In genomic region chr3:123953735-123954134, GRCh38 we compare ENCODE assay signal across 15 cellular contexts. TPM values are rescaled to one million over a fixed set of nuclear protein-coding genes. Genes with fewer than 3 reads are reported as not detected.
DNase-seq lines count a peak whose midpoint lies in the region; ATAC-seq and TF ChIP-seq lines count a peak whose summit lies in the region.
"Had no signal": no experiment of that assay in that cellular context is flagged by ENCODE, and none has a peak within 500 bp of the region (broad histone marks: within the 10 kb centered on the region; RNA-seq: fewer than 3 reads in every experiment).

No MANE protein-coding gene starts in this region.

- no peaks in the 10 kb centered on the region for H3K36me3 ChIP-seq in prostate gland
- peaks cover 0 to 6% (median 5%) of the 10 kb centered on the region in 4 donors for H3K36me3 ChIP-seq in right lobe of liver
- H3K36me3 ChIP-seq in aorta (ENCODE audit: control insufficient read depth in 1 of 2, insufficient read depth in 2 of 2, low read length in 1 of 2): peaks cover 0 to 8% of the 10 kb centered on the region in 2 donors

- no peak overlapping the region for H3K4me3 ChIP-seq in prostate gland
- H3K4me3 ChIP-seq in right lobe of liver: no peak overlapping the region
- no peak overlapping the region for H3K4me3 ChIP-seq in aorta (ENCODE audit: low read length in 2 of 2)
- H3K4me3 ChIP-seq: right atrium auricular region, thoracic aorta had no signal

- 77% methylated on average over 4 of the region's 4 CpGs for WGBS in prostate gland
- WGBS in right lobe of liver (ENCODE audit: insufficient coverage, low coverage, low lambda C conversion rate, missing lambda C conversion rate): 92% methylated on average over 4 of the region's 4 CpGs
- 91 to 97% methylated on average over 4 of the region's 4 CpGs for WGBS in aorta, 2 donors

- H3K27me3 ChIP-seq in prostate gland (replicated peaks; ENCODE audit: insufficient read depth): no peaks in the 10 kb centered on the region
- no peaks in the 10 kb centered on the region for H3K27me3 ChIP-seq in right lobe of liver
- no peaks in the 10 kb centered on the region for H3K27me3 ChIP-seq in aorta (ENCODE audit: control insufficient read depth in 1 of 2, insufficient read depth in 2 of 2, low read length in 1 of 2)
- H3K27me3 ChIP-seq: right atrium auricular region had no signal

- ATAC-seq in GM19463 (IDR thresholded peaks at IDR 0.05; ENCODE audit: unreplicated experiment) (peak; percentile 90), HG03039 (IDR thresholded peaks at IDR 0.05; ENCODE audit: unreplicated experiment) (peak; percentile 77), right lobe of liver (no peak), aorta (ENCODE audit: low FRiP score) (no peak)
- ATAC-seq: T-cell had no signal

- TF ChIP-seq POLR2A in prostate gland (IDR thresholded peaks at IDR 0.05) (no peak), right lobe of liver (IDR thresholded peaks at IDR 0.05) (no peak)

- H3K9me3 ChIP-seq in prostate gland (no peaks in the 10 kb centered on the region), right lobe of liver (no peaks in the 10 kb centered on the region), aorta (ENCODE audit: control insufficient read depth, low read length) (no peaks in the 10 kb centered on the region)
- H3K9me3 ChIP-seq: right atrium auricular region, thoracic aorta had no signal

- H3K4me1 ChIP-seq in prostate gland (replicated peaks) (no peaks in the 10 kb centered on the region), right lobe of liver (no peaks in the 10 kb centered on the region), aorta (ENCODE audit: control insufficient read depth in 1 of 2, insufficient read depth in 2 of 2, low read length in 2 of 2) (no peaks in the 10 kb centered on the region)
- H3K4me1 ChIP-seq: right atrium auricular region had no signal

- TF ChIP-seq CTCF in prostate gland (IDR thresholded peaks at IDR 0.05) (no peak), right lobe of liver (IDR thresholded peaks at IDR 0.05) (no peak)

- peak; percentile 45 for DNase-seq in DMS53 treated with DMSO at 0.1 percent for 48 hours (lab: John Stamatoyannopoulos, UW; ENCODE audit: unreplicated experiment)
- peak; percentile 67 for DNase-seq in NCI-H2196 (lab: John Stamatoyannopoulos, UW; ENCODE audit: unreplicated experiment)
- DNase-seq in COR-L47 (lab: John Stamatoyannopoulos, UW): no peak
- no peak for DNase-seq in prostate gland (ENCODE audit: low spot score)
- DNase-seq in right lobe of liver: no peak
- DNase-seq in aorta: no peak
- DNase-seq: activated CD4-positive, alpha-beta T cell treated with anti-CD3 and anti-CD28 coated beads, Interleukin-2, amount 10 ng/mL, durations not matched to agents 7 days and 5 days; activated naive CD4-positive, alpha-beta T cell; GF-D8; T-cell had no signal

- intact Hi-C loops in prostate gland (cut with DNase I) (no loop called here), right lobe of liver (cut with DNase I) (no loop called here), aorta (cut with DNase I) (no loop called here)

- H3K27ac ChIP-seq in prostate gland (no peak overlapping the region), right lobe of liver (no peak overlapping the region), aorta (ENCODE audit: low read depth in 1 of 2, low read length in 2 of 2) (no peak overlapping the region)
- H3K27ac ChIP-seq: KMS-11, right atrium auricular region, thoracic aorta had no signal

RNA-seq across cellular contexts. Expression of gene CCDC14, which starts 7.3 kb away (rescaled TPM):
- total RNA-seq in prostate gland: 10 to 100 TPM; 19.0 to 44.9 TPM
- total RNA-seq in right lobe of liver: 10 to 100 TPM; 10.4 to 15.6 (median 11.7) TPM
- total RNA-seq in aorta: 10 to 100 TPM; 40.5 to 55.5 TPM
- polyA plus RNA-seq in aorta: 10 to 100 TPM in 1 of 2 donors, 1 to 10 TPM in 1; 9.1 to 44.6 TPM

RNA-seq across cellular contexts. Expression of gene ROPN1, which starts 38.2 kb away (rescaled TPM):
- total RNA-seq in prostate gland: 10 to 100 TPM in 1 of 2 donors, not detected in 1; 10.8 TPM
- not detected for total RNA-seq in right lobe of liver
- not detected for total RNA-seq in aorta
- polyA plus RNA-seq in aorta: not detected
- total RNA-seq: activated CD4-positive, alpha-beta T cell treated with anti-CD3 and anti-CD28 coated beads, Interleukin-2, amount 10 ng/mL, durations not matched to agents 7 days and 5 days; right atrium auricular region; T-cell; thoracic aorta had no signal

Comparison
In these comparisons a context has a peak if more than half of its experiments do, and no peak if none do; other contexts are left out.
1. DNase-seq: peak in DMS53 treated with DMSO at 0.1 percent for 48 hours (single experiment) and NCI-H2196 (single experiment); none in COR-L47 (single experiment), prostate gland (single experiment), right lobe of liver (0 of 3) and aorta (0 of 2).
2. ATAC-seq: peak in GM19463 (single experiment) and HG03039 (single experiment); none in right lobe of liver (0 of 4) and aorta (single experiment).